Comparison of ENCODE assay signal across 19 cellular contexts in genomic region chr22:37374571-37374970, GRCh38. TPM values are rescaled to one million over a fixed set of nuclear protein-coding genes. Genes with fewer than 3 reads are reported as not detected.
DNase-seq lines count a peak whose midpoint lies in the region; ATAC-seq and TF ChIP-seq lines count a peak whose summit lies in the region.
"Had no signal": no experiment of that assay in that cellular context is flagged by ENCODE, and none has a peak within 500 bp of the region (broad histone marks: within the 10 kb centered on the region; RNA-seq: fewer than 3 reads in every experiment).

No MANE protein-coding gene starts in this region.

- H3K23ac ChIP-seq in IMR-90 (ENCODE audit: low read depth, low read length), result no peak overlapping the region

- ATAC-seq in IMR-90 (ENCODE audit: low read depth), result no peak
- ATAC-seq: A549; CD8-positive, alpha-beta T cell had no signal

- no peaks in the 10 kb centered on the region for H3K9me3 Mint-ChIP-seq in neural progenitor cell
- H3K9me3 Mint-ChIP-seq: CD4-positive, alpha-beta T cell; CD8-positive, alpha-beta T cell had no signal

- CTCF ChIA-PET in mammary epithelial cell (lab: Charles Lee; ENCODE audit: low non-redundant PET), result no interaction called here
- CTCF ChIA-PET in IMR-90 (lab: Yijun Ruan, JAX), result no interaction called here

- H3K9ac ChIP-seq in mammary epithelial cell (ENCODE audit: insufficient read depth, low read length), result no peak overlapping the region
- H3K9ac ChIP-seq in BLaER1, result peak overlapping the region; percentile 79
- H3K9ac ChIP-seq in IMR-90 (ENCODE audit: low read depth, low read length), result no peak overlapping the region
- no peak overlapping the region for H3K9ac ChIP-seq in neural progenitor cell

- DNase-seq in mammary epithelial cell (no peak), breast epithelium (ENCODE audit: low spot score in 2 of 2) (no peak), IMR-90 (no peak), neural progenitor cell (ENCODE audit: low spot score) (no peak), SW480 (ENCODE audit: low spot score) (no peak), NOMO-1 (lab: John Stamatoyannopoulos, UW; ENCODE audit: unreplicated experiment in 2 of 2) (no peak), NCI-H1417 treated with DMSO at 0.1 percent for 48 hours (lab: John Stamatoyannopoulos, UW) (no peak)
- DNase-seq: AML-193; Caco-2; Calu3; CD4-positive, alpha-beta T cell; CD8-positive, alpha-beta T cell; DMS79 treated with DMSO at 0.1 percent for 48 hours; GF-D8 had no signal

- H2BK120ac ChIP-seq in IMR-90 (ENCODE audit: low read depth, low read length), result no peak overlapping the region

- dilution Hi-C loops in mammary epithelial cell (cut with HindIII; ENCODE audit: low sequenced_read_pairs) (no loop called here), IMR-90 (cut with HindIII; ENCODE audit: low sequenced_read_pairs, unreplicated experiment) (no loop called here)

- no peak overlapping the region for H2AK5ac ChIP-seq in IMR-90 (ENCODE audit: low read depth, low read length)

- no peak overlapping the region for H2AFZ ChIP-seq in mammary epithelial cell (ENCODE audit: low read depth, low read length)
- H2AFZ ChIP-seq in IMR-90 (replicated peaks; ENCODE audit: low read length, poor library complexity), result no peak overlapping the region
- no peak overlapping the region for H2AFZ ChIP-seq in neural progenitor cell (replicated peaks)

- H3K4me3 ChIP-seq in mammary epithelial cell (replicated peaks in 1 of 3; ENCODE audit: insufficient read depth in 1 of 3, low read depth in 2 of 3, low read length in 3 of 3) (no peak overlapping the region), breast epithelium (no peak overlapping the region), BLaER1 (peak overlapping the region; percentile 76), IMR-90 (ENCODE audit: insufficient read depth, low read depth, low read length) (no peak overlapping the region), neural progenitor cell (no peak overlapping the region)
- H3K4me3 ChIP-seq: A549 had no signal

- no peak overlapping the region for H3K4me2 ChIP-seq in mammary epithelial cell (ENCODE audit: insufficient read depth, low read depth, low read length)
- peak overlapping the region; percentile 100 for H3K4me2 ChIP-seq in BLaER1
- no peak overlapping the region for H3K4me2 ChIP-seq in IMR-90 (ENCODE audit: low read depth, low read length)
- H3K4me2 ChIP-seq in neural progenitor cell, result no peak overlapping the region
- H3K4me2 ChIP-seq: A549 had no signal

- no peak overlapping the region for H2BK15ac ChIP-seq in IMR-90 (ENCODE audit: low read depth, low read length)

- no peak overlapping the region for H3K27ac ChIP-seq in mammary epithelial cell (ENCODE audit: insufficient read depth, low read depth, low read length)
- no peak overlapping the region for H3K27ac ChIP-seq in breast epithelium
- H3K27ac ChIP-seq in BLaER1, result peak overlapping the region; percentile 93
- no peak overlapping the region for H3K27ac ChIP-seq in IMR-90 (ENCODE audit: insufficient read depth, low read length)
- no peak overlapping the region for H3K27ac ChIP-seq in neural progenitor cell
- H3K27ac ChIP-seq: 22Rv1, A549, C4-2B had no signal

- BruUV-seq in mammary epithelial cell (replicated peaks; lab: Mats Ljungman, UMichigan) (TSS peak; percentile 6), IMR-90 (replicated peaks; lab: Mats Ljungman, UMichigan) (TSS peak; percentile 9)

- H3K27me3 Mint-ChIP-seq in neural progenitor cell (ENCODE audit: insufficient read depth, low read depth), result peaks cover 6% of the 10 kb centered on the region

- no peaks in the 10 kb centered on the region for H3K9me3 ChIP-seq in mammary epithelial cell (replicated peaks; ENCODE audit: insufficient read depth, low read length)
- H3K9me3 ChIP-seq in breast epithelium, result no peaks in the 10 kb centered on the region
- no peaks in the 10 kb centered on the region for H3K9me3 ChIP-seq in BLaER1
- H3K9me3 ChIP-seq in IMR-90 (ENCODE audit: control insufficient read depth, insufficient read depth, low read length), result no peaks in the 10 kb centered on the region
- H3K9me3 ChIP-seq in neural progenitor cell (ENCODE audit: low read depth), result no peaks in the 10 kb centered on the region
- H3K9me3 ChIP-seq: A549, Caco-2 had no signal

- H4K8ac ChIP-seq in IMR-90 (ENCODE audit: low read depth in 2 of 2, low read length in 2 of 2), result no peak overlapping the region

- no peak overlapping the region for H3K14ac ChIP-seq in IMR-90 (replicated peaks; ENCODE audit: low read depth, low read length)

- no peak overlapping the region for H3K56ac ChIP-seq in IMR-90 (ENCODE audit: extremely low read depth, insufficient read depth, low read length)

- no peak for TF ChIP-seq RAD21 in IMR-90 (IDR thresholded peaks at IDR 0.05; ENCODE audit: low read length)

- in situ Hi-C loops in mammary epithelial cell (cut with MboI; ENCODE audit: low sequenced_read_pairs in 2 of 2) (no loop called here), IMR-90 (cut with MboI; ENCODE audit: low sequenced_read_pairs) (no loop called here)

- WGBS in mammary epithelial cell (ENCODE audit: low coverage, missing lambda C conversion rate), result 91% methylated on average over 16 of the region's 35 CpGs
- 92% methylated on average over 26 of the region's 35 CpGs; no CpG with 5 or more reads in 1 of the 2 experiments for WGBS in IMR-90 (ENCODE audit: extremely low coverage in 2 of 2, insufficient read length in 1 of 2), 2 experiments

- H3K4me3 Mint-ChIP-seq in neural progenitor cell, result no peak overlapping the region
- H3K4me3 Mint-ChIP-seq: B cell; CD4-positive, alpha-beta T cell; CD8-positive, alpha-beta T cell had no signal

- H3K79me1 ChIP-seq in IMR-90 (ENCODE audit: low read depth in 1 of 2, low read length in 2 of 2), result no peaks in the 10 kb centered on the region

- H3K4ac ChIP-seq in IMR-90 (ENCODE audit: low read depth, low read length), result no peak overlapping the region

- no peaks in the 10 kb centered on the region for H3K27me3 ChIP-seq in mammary epithelial cell (ENCODE audit: insufficient read depth, low read length)
- peaks cover 0 to 44% of the 10 kb centered on the region in 2 donors for H3K27me3 ChIP-seq in breast epithelium
- peaks cover 6% of the 10 kb centered on the region; the same call in 1 of the 2 replicates for H3K27me3 ChIP-seq in BLaER1
- peaks cover 13% of the 10 kb centered on the region; the same call in 1 of the 2 replicates for H3K27me3 ChIP-seq in IMR-90 (ENCODE audit: control insufficient read depth, insufficient read depth, low read length)
- no peaks in the 10 kb centered on the region for H3K27me3 ChIP-seq in neural progenitor cell

- peak overlapping the region; percentile 60 for H3K27ac Mint-ChIP-seq in neural progenitor cell
- H3K27ac Mint-ChIP-seq: B cell; CD4-positive, alpha-beta T cell; CD8-positive, alpha-beta T cell had no signal

- H3K9me1 ChIP-seq in IMR-90 (ENCODE audit: insufficient read depth, low read length), result no peaks in the 10 kb centered on the region

- H4K91ac ChIP-seq in IMR-90 (ENCODE audit: insufficient read depth, low read depth, low read length), result no peak overlapping the region

- no peak overlapping the region for H3K18ac ChIP-seq in IMR-90 (ENCODE audit: low read depth, low read length)

- H2BK20ac ChIP-seq in IMR-90 (ENCODE audit: low read depth, low read length), result no peak overlapping the region

- no peaks in the 10 kb centered on the region for H3K36me3 ChIP-seq in mammary epithelial cell (ENCODE audit: insufficient read depth, low read length)
- H3K36me3 ChIP-seq in breast epithelium, result no peaks in the 10 kb centered on the region
- H3K36me3 ChIP-seq in BLaER1, result no peaks in the 10 kb centered on the region
- H3K36me3 ChIP-seq in IMR-90 (ENCODE audit: control insufficient read depth, insufficient read depth, low read length), result peaks cover 6% of the 10 kb centered on the region; the same call in 1 of the 2 replicates
- no peaks in the 10 kb centered on the region for H3K36me3 ChIP-seq in neural progenitor cell

- intact Hi-C loops in mammary epithelial cell (cut with micrococcal nuclease), result no loop called here
- intact Hi-C loops in breast epithelium (cut with DNase I; ENCODE audit: low total_unique reads), result no loop called here
- intact Hi-C loops in IMR-90 (cut with micrococcal nuclease), result no loop called here

- no peak overlapping the region for H2BK5ac ChIP-seq in IMR-90 (ENCODE audit: low read depth, low read length, poor library complexity, severe bottlenecking)

- POLR2A ChIA-PET in IMR-90 (lab: Charles Lee; ENCODE audit: unreplicated experiment), result no interaction called here

- no peak overlapping the region for H2AK9ac ChIP-seq in IMR-90 (replicated peaks; ENCODE audit: low read depth, low read length, poor library complexity)

- no peaks in the 10 kb centered on the region for H3K36me3 Mint-ChIP-seq in neural progenitor cell
- H3K36me3 Mint-ChIP-seq: CD8-positive, alpha-beta T cell had no signal

- no peak for TF ChIP-seq POLR2A in breast epithelium (IDR thresholded peaks at IDR 0.05)
- no peak for TF ChIP-seq POLR2A in IMR-90 (IDR thresholded peaks at IDR 0.05; ENCODE audit: low read depth, low read length)

- no peaks in the 10 kb centered on the region for H3F3A ChIP-seq in neural progenitor cell (ENCODE audit: low read depth)

- H3K4me1 ChIP-seq in mammary epithelial cell (ENCODE audit: insufficient read depth, low read length), result peaks cover 7% of the 10 kb centered on the region
- no peaks in the 10 kb centered on the region for H3K4me1 ChIP-seq in breast epithelium
- peaks cover 96% of the 10 kb centered on the region for H3K4me1 ChIP-seq in BLaER1
- H3K4me1 ChIP-seq in IMR-90 (ENCODE audit: control insufficient read depth, insufficient read depth, low read length), result peaks cover 11% of the 10 kb centered on the region; the same call in 1 of the 2 replicates
- peaks cover 9% of the 10 kb centered on the region for H3K4me1 ChIP-seq in neural progenitor cell
- H3K4me1 ChIP-seq: Caco-2 had no signal

- H3K79me2 ChIP-seq in mammary epithelial cell (ENCODE audit: insufficient read depth, low read length), result no peaks in the 10 kb centered on the region
- no peaks in the 10 kb centered on the region for H3K79me2 ChIP-seq in neural progenitor cell (ENCODE audit: low read depth)

- H4K5ac ChIP-seq in IMR-90 (ENCODE audit: low read depth, low read length), result no peak overlapping the region

- H4K20me1 ChIP-seq in mammary epithelial cell (ENCODE audit: insufficient read depth, low read length) (no peaks in the 10 kb centered on the region), BLaER1 (no peaks in the 10 kb centered on the region; the same call in 1 of the 2 replicates), IMR-90 (ENCODE audit: insufficient read depth, low read length) (peaks cover 17% of the 10 kb centered on the region), neural progenitor cell (ENCODE audit: low read depth) (no peaks in the 10 kb centered on the region)

- no peak for TF ChIP-seq CTCF in mammary epithelial cell (conservative IDR thresholded peaks at IDR 0.05 in 1 of 2, IDR thresholded peaks at IDR 0.05 in 1 of 2; ENCODE audit: extremely low read depth in 1 of 2, insufficient read depth in 1 of 2, low read depth in 1 of 2, low read length in 2 of 2)
- TF ChIP-seq CTCF in breast epithelium (IDR thresholded peaks at IDR 0.05), result no peak
- TF ChIP-seq CTCF in IMR-90 (conservative IDR thresholded peaks at IDR 0.05; ENCODE audit: low read depth, low read length), result no peak
- TF ChIP-seq CTCF in neural progenitor cell (IDR thresholded peaks at IDR 0.05), result no peak

- H3K4me1 Mint-ChIP-seq in neural progenitor cell, result peaks cover 14% of the 10 kb centered on the region

RNA-seq across cellular contexts. Expression of gene ELFN2, which starts 52.7 kb away (rescaled TPM):
- total RNA-seq in mammary epithelial cell (1 to 10 TPM in 1 of 2 donors, under 1 TPM in 1; under 0.01 to 6.1 TPM), breast epithelium (not detected), IMR-90 (2012; rRNA removed) (0.72 and 0.83 TPM in 2 replicates), neural progenitor cell (ENCODE audit: low replicate concordance) (0.82 and 1.1 TPM in 2 replicates)
- polyA plus RNA-seq in mammary epithelial cell (3.2 TPM), IMR-90 (2012; rRNA removed) (5.0 and 6.3 TPM in 2 replicates)
- polyA minus RNA-seq in mammary epithelial cell, result 7.5 TPM
- polyA plus RNA-seq in IMR-90 (2012; cell fraction: cytosol; rRNA removed), result 2.2 and 4.8 TPM in 2 replicates
- 13.5 and 26.9 TPM in 2 replicates for polyA plus RNA-seq in IMR-90 (2012; cell fraction: nucleus; rRNA removed; ENCODE audit: low replicate concordance)
- total RNA-seq: CD8-positive, alpha-beta T cell had no signal
